ENCODE assay signal across 8 cellular contexts in genomic region chr2:64767670-64768425, GRCh38.
DNase-seq lines count a peak whose midpoint lies in the region; ATAC-seq and TF ChIP-seq lines count a peak whose summit lies in the region.

No MANE protein-coding gene starts in this region.

- ATAC-seq in CD4-positive, CD25-positive, alpha-beta regulatory T cell (ENCODE audit: low read depth in 2 of 2) = peak; percentile 73 to 75
- peak; percentile 78 for ATAC-seq in GM19328 (IDR thresholded peaks at IDR 0.05; ENCODE audit: unreplicated experiment)
- peak; percentile 82 for ATAC-seq in HG03460 (IDR thresholded peaks at IDR 0.05; ENCODE audit: unreplicated experiment)
- peak; percentile 98 to 99 for ATAC-seq in lower lobe of right lung

- peak overlapping the region; percentile 82 for H3K27ac ChIP-seq in CD4-positive, CD25-positive, alpha-beta regulatory T cell (ENCODE audit: insufficient read depth, low read length, poor library complexity, severe bottlenecking)
- peak overlapping the region; percentile 92 to 100 (median 99) for H3K27ac ChIP-seq in dorsolateral prefrontal cortex
- H3K27ac ChIP-seq in lower lobe of right lung = peak overlapping the region; percentile 99

- H3K36me3 Mint-ChIP-seq in CD4-positive, CD25-positive, alpha-beta regulatory T cell = no peaks in the 10 kb centered on the region

- H3K27me3 Mint-ChIP-seq in CD4-positive, CD25-positive, alpha-beta regulatory T cell = no peaks in the 10 kb centered on the region

- H3K4me3 Mint-ChIP-seq in CD4-positive, CD25-positive, alpha-beta regulatory T cell = peak overlapping the region; percentile 79 to 95 (median 92)

- intact Hi-C loops in dorsolateral prefrontal cortex (cut with DNase I) = loop anchor here (1.0 to 5.0 kb wide), 4 partner anchors 17 to 116 kb away; partner anchors contain the start of gene SERTAD2 (in 2 of the 2)
- intact Hi-C loops in lower lobe of right lung (cut with DNase I) = no loop called here

- peaks cover 17 to 24% (median 19%) of the 10 kb centered on the region in 4 donors for H3K4me1 Mint-ChIP-seq in CD4-positive, CD25-positive, alpha-beta regulatory T cell

- H3K4me3 ChIP-seq in CD4-positive, CD25-positive, alpha-beta regulatory T cell (ENCODE audit: low read depth, low read length) = peak overlapping the region; percentile 93
- H3K4me3 ChIP-seq in dorsolateral prefrontal cortex (peak overlapping the region; percentile 56 to 92 (median 81)), lower lobe of right lung (peak overlapping the region; percentile 71)

- H3K9me3 ChIP-seq in CD4-positive, CD25-positive, alpha-beta regulatory T cell (ENCODE audit: control insufficient read depth in 2 of 2, low read length in 2 of 2) = no peaks in the 10 kb centered on the region
- H3K9me3 ChIP-seq in lower lobe of right lung = no peaks in the 10 kb centered on the region

- DNase-seq in CD4-positive, CD25-positive, alpha-beta regulatory T cell = peak; percentile 63 to 79 (median 64)
- peak; percentile 59 for DNase-seq in NCI-H524 treated with DMSO at 0.1 percent for 48 hours (lab: John Stamatoyannopoulos, UW)
- DNase-seq in activated CD4-positive, alpha-beta T cell treated with anti-CD3 and anti-CD28 coated beads, Interleukin-2, amount 50 U/mL, for 4 hours = peak; percentile 60 to 70
- DNase-seq in dorsolateral prefrontal cortex = peak; percentile 72 to 92 (median 88)
- peak; percentile 93 for DNase-seq in lower lobe of right lung
- peak; percentile 36 to 60 (median 50) for DNase-seq in stimulated activated CD4-positive, alpha-beta T cell treated with anti-CD3 and anti-CD28 coated beads, TNF-alpha, amount 100 ng/mL, for 1 hour (ENCODE audit: low read depth in 3 of 3, low spot score in 1 of 3)

- peak in 42 of 56 donors; percentile 4 to 63 (median 26) for TF ChIP-seq CTCF in dorsolateral prefrontal cortex (IDR thresholded peaks at IDR 0.05 in 54 of 56, conservative IDR thresholded peaks at IDR 0.05 in 2 of 56; ENCODE audit: low read depth in 1 of 56, partially characterized antibody in 56 of 56)
- peak; percentile 13 for TF ChIP-seq CTCF in lower lobe of right lung (IDR thresholded peaks at IDR 0.05)

- peak overlapping the region; percentile 91 to 92 (median 92) for H3K27ac Mint-ChIP-seq in CD4-positive, CD25-positive, alpha-beta regulatory T cell

- no peaks in the 10 kb centered on the region for H3K27me3 ChIP-seq in CD4-positive, CD25-positive, alpha-beta regulatory T cell (ENCODE audit: control insufficient read depth, insufficient read depth, low read length)
- no peaks in the 10 kb centered on the region for H3K27me3 ChIP-seq in dorsolateral prefrontal cortex
- H3K27me3 ChIP-seq in lower lobe of right lung (ENCODE audit: low read depth) = no peaks in the 10 kb centered on the region

- no peaks in the 10 kb centered on the region for H3K36me3 ChIP-seq in CD4-positive, CD25-positive, alpha-beta regulatory T cell (ENCODE audit: control insufficient read depth, insufficient read depth, low read length)
- no peaks in the 10 kb centered on the region for H3K36me3 ChIP-seq in lower lobe of right lung

- peaks cover 0 to 2% (median 0%) of the 10 kb centered on the region in 7 donors for H3K9me3 Mint-ChIP-seq in CD4-positive, CD25-positive, alpha-beta regulatory T cell

- peaks cover 4% of the 10 kb centered on the region for H3K4me1 ChIP-seq in CD4-positive, CD25-positive, alpha-beta regulatory T cell (ENCODE audit: control insufficient read depth, insufficient read depth, low read length, poor library complexity, severe bottlenecking)
- peaks cover 12% of the 10 kb centered on the region for H3K4me1 ChIP-seq in lower lobe of right lung

Comparison
In these comparisons a context has a peak if more than half of its experiments do, and no peak if none do; other contexts are left out.
1. Peak in every context shown above with its lines: DNase-seq, ATAC-seq, H3K4me3 ChIP-seq and H3K27ac ChIP-seq.